Comparison of ENCODE assay signal across 20 cellular contexts in the genomic region with DNA sequence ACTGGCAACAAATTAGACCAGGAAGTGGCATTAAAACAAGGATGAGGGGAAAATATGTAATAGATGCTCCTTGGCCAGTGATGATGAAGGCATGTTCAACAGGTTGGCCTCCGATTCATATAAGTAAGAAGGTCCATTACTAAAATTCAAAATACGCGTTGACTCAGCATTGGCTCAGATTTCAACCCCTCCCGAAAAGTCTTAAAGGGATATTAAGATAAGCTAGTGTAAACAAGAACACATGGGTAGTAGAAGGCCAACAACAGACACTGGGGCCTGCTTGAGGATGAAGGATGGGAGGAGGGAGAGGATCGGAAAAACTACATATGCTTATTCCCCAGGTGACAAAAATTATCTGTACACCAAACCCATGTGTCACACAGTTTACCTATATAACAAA. TPM values are rescaled to one million over a fixed set of nuclear protein-coding genes. Genes with fewer than 3 reads are reported as not detected.
DNase-seq lines count a peak whose midpoint lies in the region; ATAC-seq and TF ChIP-seq lines count a peak whose summit lies in the region.
"Had no signal": no experiment of that assay in that cellular context is flagged by ENCODE, and none has a peak within 500 bp of the region (broad histone marks: within the 10 kb centered on the region; RNA-seq: fewer than 3 reads in every experiment).

No MANE protein-coding gene starts in this region.

- BruUV-seq in PC-3 (replicated peaks; lab: Mats Ljungman, UMichigan) = no TSS peak

- ATAC-seq in PC-3 = peak; percentile 31; the same call in 1 of the 2 replicates

- DNase-seq in GM23248 (peak; percentile 34), PC-3 (peak; percentile 60), fibroblast of the aortic adventitia (ENCODE audit: low read depth) (peak; percentile 24), foreskin melanocyte (no peak), HAP-1 (ENCODE audit: low spot score in 2 of 2) (no peak), esophagus muscularis mucosa (ENCODE audit: extremely low spot score) (no peak)
- DNase-seq: 8988T; Calu3; CD4-positive, alpha-beta memory T cell; DMS79; HCEC 1CT; KBM-7; NCI-H1436 treated with DMSO at 0.1 percent for 48 hours; NCI-H2029 treated with DMSO at 0.1 percent for 48 hours; NCI-H2171 treated with DMSO at 0.1 percent for 48 hours; NCI-H446 treated with DMSO at 0.1 percent for 48 hours; NCI-H748 treated with DMSO at 0.1 percent for 48 hours; PC-9 had no signal

- H3K9me3 ChIP-seq in GM23248 (ENCODE audit: low read depth) = no peaks in the 10 kb centered on the region
- H3K9me3 ChIP-seq in PC-3 (ENCODE audit: low read length) = no peaks in the 10 kb centered on the region
- H3K9me3 ChIP-seq in HAP-1 = no peaks in the 10 kb centered on the region
- H3K9me3 ChIP-seq in esophagus muscularis mucosa = no peaks in the 10 kb centered on the region

- H3K79me2 ChIP-seq in GM23248 (ENCODE audit: insufficient read depth) (no peaks in the 10 kb centered on the region), PC-3 (ENCODE audit: low read length) (no peaks in the 10 kb centered on the region)

- CTCF ChIA-PET in PC-3 (lab: Charles Lee) = no interaction called here

- H3K9ac ChIP-seq in GM23248 = no peak overlapping the region
- H3K9ac ChIP-seq in PC-3 (ENCODE audit: low read length) = no peak overlapping the region

- intact Hi-C loops in PC-3 (cut with micrococcal nuclease) = no loop called here
- intact Hi-C loops in esophagus muscularis mucosa (cut with DNase I) = no loop called here

- in situ Hi-C loops in GM23248 (cut with MboI) (loop anchor here (25.0 kb wide), 2 partner anchors 254 to 1029 kb away; a partner anchor contains a TSS), HAP-1 (cut with MboI; ENCODE audit: low sequenced_read_pairs) (no loop called here)

- 48 to 55% methylated on average over 5 of the region's 5 CpGs for WGBS in GM23248 (ENCODE audit: low coverage in 1 of 2, low lambda C conversion rate in 2 of 2, missing lambda C conversion rate in 2 of 2), 2 experiments
- WGBS in esophagus muscularis mucosa = 79% methylated on average over 5 of the region's 5 CpGs

- H2AFZ ChIP-seq in GM23248 = no peak overlapping the region
- no peak overlapping the region for H2AFZ ChIP-seq in PC-3 (ENCODE audit: low read length)
- H2AFZ ChIP-seq: PC-9 had no signal

- no peak for TF ChIP-seq EP300 in esophagus muscularis mucosa (IDR thresholded peaks at IDR 0.05)

- POLR2A ChIA-PET in PC-3 (lab: Charles Lee; ENCODE audit: unreplicated experiment) = no interaction called here

- H3K4me3 ChIP-seq in GM23248 = no peak overlapping the region
- H3K4me3 ChIP-seq in PC-3 (ENCODE audit: low read length) = no peak overlapping the region
- no peak overlapping the region for H3K4me3 ChIP-seq in fibroblast of the aortic adventitia (ENCODE audit: low read depth, low read length)
- H3K4me3 ChIP-seq in HAP-1 = no peak overlapping the region
- no peak overlapping the region for H3K4me3 ChIP-seq in esophagus muscularis mucosa
- H3K4me3 ChIP-seq: PC-9 had no signal

- H3K4me2 ChIP-seq in GM23248 (ENCODE audit: unreplicated experiment) (no peak overlapping the region), PC-3 (ENCODE audit: low read length) (no peak overlapping the region)
- H3K4me2 ChIP-seq: PC-9 had no signal

- H4K20me1 ChIP-seq in GM23248 (ENCODE audit: insufficient read depth) (no peaks in the 10 kb centered on the region), PC-3 (ENCODE audit: low read length) (no peaks in the 10 kb centered on the region)

- H3F3A ChIP-seq in GM23248 (ENCODE audit: insufficient read depth) (no peaks in the 10 kb centered on the region; the same call in none of the 2 replicates), PC-3 (ENCODE audit: low read length, unreplicated experiment) (no peaks in the 10 kb centered on the region)

- H3K4me1 ChIP-seq in GM23248 (ENCODE audit: insufficient read depth) (peaks cover 9% of the 10 kb centered on the region), PC-3 (ENCODE audit: insufficient read depth, low read length) (0 out of 2 replicates have a peak, but pooled peaks cover 7% of the 10 kb centered on the region), HAP-1 (no peaks in the 10 kb centered on the region), esophagus muscularis mucosa (no peaks in the 10 kb centered on the region)

- H3K27ac ChIP-seq in GM23248 (no peak overlapping the region), PC-3 (ENCODE audit: low read length) (no peak overlapping the region), esophagus muscularis mucosa (replicated peaks in 1 of 4) (no peak overlapping the region)
- H3K27ac ChIP-seq: PC-9 had no signal

- H3K27me3 ChIP-seq in GM23248 (replicated peaks; ENCODE audit: insufficient read depth) (no peaks in the 10 kb centered on the region), PC-3 (ENCODE audit: low read length) (no peaks in the 10 kb centered on the region), HAP-1 (ENCODE audit: low read depth) (no peaks in the 10 kb centered on the region), esophagus muscularis mucosa (peaks cover 0 to 22% (median 0%) of the 10 kb centered on the region in 4 donors)

- TF ChIP-seq POLR2A in esophagus muscularis mucosa (IDR thresholded peaks at IDR 0.05; ENCODE audit: low read depth) = no peak

- H3K36me3 ChIP-seq in GM23248 (ENCODE audit: low read depth) (no peaks in the 10 kb centered on the region), PC-3 (ENCODE audit: low read depth, low read length) (no peaks in the 10 kb centered on the region), HAP-1 (replicated peaks) (no peaks in the 10 kb centered on the region), esophagus muscularis mucosa (no peaks in the 10 kb centered on the region)

- TF ChIP-seq CTCF in PC-3 (conservative IDR thresholded peaks at IDR 0.05; ENCODE audit: low read depth, low read length) (no peak), fibroblast of the aortic adventitia (IDR thresholded peaks at IDR 0.05; ENCODE audit: insufficient read depth, low read length) (no peak), esophagus muscularis mucosa (IDR thresholded peaks at IDR 0.05) (no peak)

- H3K9me2 ChIP-seq in GM23248 (ENCODE audit: insufficient read depth) (no peaks in the 10 kb centered on the region), PC-3 (replicated peaks; ENCODE audit: low read length) (no peaks in the 10 kb centered on the region)

RNA-seq across cellular contexts. Expression of a gene that starts 19.1 kb away (rescaled TPM):
- 63.6 and 75.4 TPM in 2 replicates for total RNA-seq in GM23248 (2014; rRNA removed; shearing (Covaris generic))
- 60.7 and 62.6 TPM in 2 replicates for polyA plus RNA-seq in GM23248 (2016; fragmentation: Nextera tagmentation; extraction: Ambion mirVana)
- total RNA-seq in PC-3 (2014; rRNA removed) (63.8 and 65.1 TPM in 2 replicates), fibroblast of the aortic adventitia (ENCODE audit: low replicate concordance) (76.9 and 306 TPM in 2 replicates), esophagus muscularis mucosa (100 to 1,000 TPM in 1 of 4 donors, 10 to 100 TPM in 3; 72.3 to 117 (median 78.9) TPM)

RNA-seq across cellular contexts. Expression of a gene that starts 42.9 kb away (rescaled TPM):
- total RNA-seq in GM23248 (2014; rRNA removed; shearing (Covaris generic)) = not detected in 2 replicates
- not detected in 2 replicates for polyA plus RNA-seq in GM23248 (2016; fragmentation: Nextera tagmentation; extraction: Ambion mirVana)
- not detected in 2 replicates for total RNA-seq in PC-3 (2014; rRNA removed)
- total RNA-seq in fibroblast of the aortic adventitia (ENCODE audit: low replicate concordance) = not detected in 2 replicates
- not detected for total RNA-seq in esophagus muscularis mucosa
- total RNA-seq: Calu3; CD4-positive, alpha-beta memory T cell; PC-9; SK-MEL-5 had no signal
- polyA plus RNA-seq: BJ; CD4-positive, alpha-beta memory T cell had no signal

RNA-seq across cellular contexts. Expression of a gene that starts 46.0 kb away (rescaled TPM):
- 13.9 and 20.4 TPM in 2 replicates for total RNA-seq in GM23248 (2014; rRNA removed; shearing (Covaris generic))
- 40.4 and 40.5 TPM in 2 replicates for polyA plus RNA-seq in GM23248 (2016; fragmentation: Nextera tagmentation; extraction: Ambion mirVana)
- total RNA-seq in PC-3 (2014; rRNA removed) = 10.0 and 13.4 TPM in 2 replicates
- 16.4 and 38.7 TPM in 2 replicates for total RNA-seq in fibroblast of the aortic adventitia (ENCODE audit: low replicate concordance)
- 10 to 100 TPM in 1 of 4 donors, 1 to 10 TPM in 3; 6.4 to 12.7 (median 9.7) TPM for total RNA-seq in esophagus muscularis mucosa

RNA-seq across cellular contexts. Expression of a gene that starts 56.6 kb away (rescaled TPM):
- 3.9 and 4.8 TPM in 2 replicates for total RNA-seq in GM23248 (2014; rRNA removed; shearing (Covaris generic))
- 34.1 and 40.0 TPM in 2 replicates for polyA plus RNA-seq in GM23248 (2016; fragmentation: Nextera tagmentation; extraction: Ambion mirVana)
- total RNA-seq in PC-3 (2014; rRNA removed) = 4.4 and 11.6 TPM in 2 replicates
- 10.0 and 11.4 TPM in 2 replicates for total RNA-seq in fibroblast of the aortic adventitia (ENCODE audit: low replicate concordance)
- total RNA-seq in esophagus muscularis mucosa = 10 to 100 TPM; 11.8 to 22.8 (median 14.2) TPM

Comparison
In these comparisons a context has a peak if more than half of its experiments do, and no peak if none do; other contexts are left out.
1. DNase-seq: peak in GM23248 (single experiment), PC-3 (single experiment) and fibroblast of the aortic adventitia (single experiment); none in foreskin melanocyte (single experiment), HAP-1 (0 of 2) and esophagus muscularis mucosa (single experiment).